ENCODE assay signal across 8 cellular contexts in the genomic region with DNA sequence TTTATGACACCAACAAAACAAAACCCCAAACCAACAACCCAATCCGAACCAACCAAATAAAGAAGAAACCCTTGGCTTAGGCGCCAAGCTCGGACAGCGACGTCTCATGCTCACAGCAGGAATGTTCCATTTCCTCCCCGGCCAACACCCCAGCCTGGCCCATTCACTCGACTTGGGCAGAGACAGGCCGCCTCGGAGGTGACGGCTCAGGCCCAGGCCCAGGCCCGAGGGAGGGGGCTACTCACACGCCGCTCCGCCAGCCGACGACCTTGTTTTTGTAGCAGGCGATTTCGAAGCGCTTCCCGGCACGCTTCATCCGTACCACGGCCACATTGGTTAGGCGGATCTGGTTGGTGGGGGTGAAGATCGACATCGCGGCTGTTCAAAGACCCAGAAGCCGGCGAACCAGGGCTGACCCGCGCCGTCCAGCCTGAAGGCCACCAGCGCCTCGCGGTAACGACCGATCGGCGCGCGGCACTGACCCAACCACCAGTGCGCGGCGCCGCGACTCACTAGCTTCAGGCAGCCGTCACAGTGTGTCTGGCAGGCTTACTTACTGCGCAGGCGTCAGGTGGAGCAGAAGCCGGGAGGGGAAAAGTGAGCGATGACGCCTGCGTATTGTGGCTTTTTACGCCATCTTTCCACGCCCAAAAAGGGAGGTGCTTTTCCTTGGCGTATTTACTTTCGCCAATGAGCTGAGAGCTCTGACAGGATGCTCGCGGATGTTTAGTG. TPM values are rescaled to one million over a fixed set of nuclear protein-coding genes. Genes with fewer than 3 reads are reported as not detected.
DNase-seq lines count a peak whose midpoint lies in the region; ATAC-seq and TF ChIP-seq lines count a peak whose summit lies in the region.
"Not testable (repeated sequence)": the region's sequence is repeated elsewhere in the genome, so short reads cannot be mapped to it uniquely, and the experiment has no call there.

A gene (minus strand): TSS at position 542 of the 732 bp plus-strand sequence. CDS start 169 bp downstream, at position 373.

- peak within 1 kb of the TSS; percentile 90 for H3K27ac ChIP-seq in caudate nucleus (ENCODE audit: low read depth, low read length)

- DNase-seq in AG08395 (ENCODE audit: low spot score) = peak; percentile 81
- peak; percentile 98 for DNase-seq in NCI-H345 (lab: John Stamatoyannopoulos, UW)
- DNase-seq in activated B cell treated with CpG ODN at 0.5 μM for 24 hours = peak; percentile 79
- peak; percentile 57 to 98 (median 91) for DNase-seq in caudate nucleus (lab: John Stamatoyannopoulos, UW)
- peak; percentile 94 to 97 (median 96) for DNase-seq in immature natural killer cell
- DNase-seq in smooth muscle cell of the brain vasculature (ENCODE audit: low read depth, low spot score) = peak; percentile 95

- CTCF ChIA-PET in activated B cell treated with CpG ODN at 0.5 μM for 24 hours (lab: Charles Lee) = interaction anchor here (1.3 kb wide), 1 partner anchor 151 kb away, joined by 5 read pairs; no protein-coding TSS in a partner anchor

- peaks cover 56% of the 10 kb centered on the region for H3K36me3 Mint-ChIP-seq in activated B cell treated with CpG ODN at 0.5 μM for 24 hours (ENCODE audit: low read depth)
- H3K36me3 Mint-ChIP-seq in immature natural killer cell = peaks cover 7 to 16% (median 10%) of the 10 kb centered on the region in 3 donors

- ATAC-seq in GM18909 (IDR thresholded peaks at IDR 0.05; ENCODE audit: poor library complexity, unreplicated experiment) = peak; percentile 66
- peak; percentile 66 for ATAC-seq in HG03196 (IDR thresholded peaks at IDR 0.05; ENCODE audit: unreplicated experiment)
- peak; percentile 59 for ATAC-seq in activated B cell treated with CpG ODN at 0.5 μM for 24 hours (ENCODE audit: low read depth)

- intact Hi-C loops in activated B cell treated with CpG ODN at 0.5 μM for 24 hours (cut with micrococcal nuclease) = loop anchor here (1.0 to 10.0 kb wide), 7 partner anchors 307 to 1273 kb away; a partner anchor contains a TSS

- peak within 1 kb of the TSS; percentile 100 for H3K4me3 Mint-ChIP-seq in activated B cell treated with CpG ODN at 0.5 μM for 24 hours
- H3K4me3 Mint-ChIP-seq in immature natural killer cell = peak within 1 kb of the TSS; percentile 87 to 100 (median 97)

- H3K9me3 Mint-ChIP-seq in activated B cell treated with CpG ODN at 0.5 μM for 24 hours, immature natural killer cell: not testable (repeated sequence)

- H3K27ac Mint-ChIP-seq in activated B cell treated with CpG ODN at 0.5 μM for 24 hours (peak within 1 kb of the TSS; percentile 100), immature natural killer cell (peak within 1 kb of the TSS; percentile 97 to 100 (median 100))

- POLR2A ChIA-PET in activated B cell treated with CpG ODN at 0.5 μM for 24 hours (lab: Charles Lee) = interaction anchor here (0.6 to 3.0 kb wide), 11 partner anchors 11 to 790 kb away, joined by 3 to 26 read pairs (median 6); a partner anchor contains a TSS

- H3K4me1 Mint-ChIP-seq in activated B cell treated with CpG ODN at 0.5 μM for 24 hours = peaks cover 26% of the 10 kb centered on the region
- peaks cover 33 to 40% of the 10 kb centered on the region in 2 donors for H3K4me1 Mint-ChIP-seq in immature natural killer cell

- not testable (repeated sequence) for TF ChIP-seq CTCF in activated B cell treated with CpG ODN at 0.5 μM for 24 hours (IDR thresholded peaks at IDR 0.05)

- not testable (repeated sequence) for H3K27me3 Mint-ChIP-seq in activated B cell treated with CpG ODN at 0.5 μM for 24 hours
- H3K27me3 Mint-ChIP-seq in immature natural killer cell (ENCODE audit: low read depth in 3 of 3) = peaks cover 9 to 24% (median 14%) of the 10 kb centered on the region in 3 donors

RNA-seq across cellular contexts. Expression of the gene that starts here (rescaled TPM):
- total RNA-seq in activated B cell treated with CpG ODN at 0.5 μM for 24 hours = 26.6 and 32.2 TPM in 2 replicates
- 10 to 100 TPM; 47.3 to 65.8 (median 48.3) TPM for polyA plus RNA-seq in immature natural killer cell

Comparison
In these comparisons a context has a peak if more than half of its experiments do, and no peak if none do; other contexts are left out.
1. Peak in every context shown above with its lines: DNase-seq, ATAC-seq and H3K27ac ChIP-seq.